ENCODE assay signal across 9 cellular contexts in the genomic region with DNA sequence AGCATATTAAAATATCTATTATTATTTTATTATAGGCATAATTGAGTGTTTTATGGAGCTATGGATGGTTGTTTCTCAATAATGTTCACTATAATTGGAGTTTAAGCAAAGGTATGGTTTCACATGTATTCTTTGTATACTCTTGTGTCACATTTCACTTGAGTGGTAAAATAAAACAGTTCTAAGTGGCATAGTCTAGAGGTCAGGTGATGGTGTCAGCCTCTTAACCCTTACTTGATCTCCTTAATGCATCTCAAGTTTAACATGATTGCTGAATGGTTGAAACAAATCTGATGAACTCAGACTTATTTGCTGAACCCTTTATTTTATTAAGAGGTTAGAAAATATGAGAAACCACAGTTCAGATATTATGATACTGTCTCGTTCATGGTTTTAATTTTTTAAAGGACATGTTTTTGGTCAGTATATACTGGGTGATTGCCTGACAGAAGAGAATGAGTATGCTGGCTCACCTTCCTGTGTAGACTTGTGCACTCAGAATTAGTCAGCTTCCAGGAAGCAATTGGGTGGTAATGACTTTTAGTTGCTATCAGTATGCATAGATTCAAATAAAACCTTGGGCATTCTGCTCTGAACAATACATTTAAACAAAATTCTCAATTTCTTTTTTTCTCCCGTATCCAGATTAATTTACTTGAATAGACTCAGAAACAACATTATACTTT. TPM values are rescaled to one million over a fixed set of nuclear protein-coding genes. Genes with fewer than 3 reads are reported as not detected.
A peak's percentile ranks its signal among the peaks of the same experiment; 100 is the strongest.
DNase-seq lines count a peak whose midpoint lies in the region; ATAC-seq and TF ChIP-seq lines count a peak whose summit lies in the region.
"Had no signal": no experiment of that assay in that cellular context is flagged by ENCODE, and none has a peak within 500 bp of the region (broad histone marks: within the 10 kb centered on the region; RNA-seq: fewer than 3 reads in every experiment).

No MANE protein-coding gene starts in this region.

- H3K9me3 ChIP-seq in ascending aorta = no peaks in the 10 kb centered on the region
- H3K9me3 ChIP-seq in muscle layer of duodenum (ENCODE audit: control insufficient read depth in 1 of 2, low read length in 2 of 2) = no peaks in the 10 kb centered on the region

- intact Hi-C loops in ascending aorta (cut with DNase I) (no loop called here), lower leg skin (cut with DNase I; ENCODE audit: low total_unique reads) (no loop called here)

- peaks cover 0 to 9% of the 10 kb centered on the region in 2 donors for H3K4me1 ChIP-seq in ascending aorta
- H3K4me1 ChIP-seq in muscle layer of duodenum (ENCODE audit: control insufficient read depth in 1 of 2, insufficient read depth in 2 of 2, low read length in 2 of 2) = peaks cover 0 to 3% of the 10 kb centered on the region in 2 donors

- DNase-seq in DMS79 (lab: John Stamatoyannopoulos, UW) = peak; percentile 95
- no peak for DNase-seq in ascending aorta (ENCODE audit: low spot score in 2 of 2)
- no peak for DNase-seq in stimulated activated CD4-positive, alpha-beta T cell treated with anti-CD3 and anti-CD28 coated beads, Interleukin-2, amount 100 ng/mL, for 24 hours
- DNase-seq in lower leg skin (ENCODE audit: low spot score in 2 of 2) = no peak
- no peak for DNase-seq in caudate nucleus (lab: John Stamatoyannopoulos, UW)
- DNase-seq: nucleus accumbens had no signal

- H3K36me3 ChIP-seq in ascending aorta (no peaks in the 10 kb centered on the region), muscle layer of duodenum (ENCODE audit: control insufficient read depth in 1 of 2, insufficient read depth in 2 of 2, low read length in 2 of 2) (no peaks in the 10 kb centered on the region)

- H3K27ac ChIP-seq in ascending aorta (peak overlapping the region; percentile 44 to 56), muscle layer of duodenum (ENCODE audit: low read length) (peak overlapping the region; percentile 11), caudate nucleus (ENCODE audit: low read depth, low read length) (no peak overlapping the region)

- WGBS in lower leg skin, 2 donors = 38 to 45% methylated on average over 2 of the region's 2 CpGs

- H3K27me3 ChIP-seq in ascending aorta (no peaks in the 10 kb centered on the region), muscle layer of duodenum (ENCODE audit: low read depth, low read length) (no peaks in the 10 kb centered on the region)

- no peak for TF ChIP-seq POLR2A in lower leg skin (IDR thresholded peaks at IDR 0.05)

- ATAC-seq in HG02798 (IDR thresholded peaks at IDR 0.05; ENCODE audit: poor library complexity, unreplicated experiment) = peak; percentile 45
- ATAC-seq in GM21737 (IDR thresholded peaks at IDR 0.05; ENCODE audit: unreplicated experiment) = no peak

- H3K4me3 ChIP-seq in ascending aorta (no peak overlapping the region), muscle layer of duodenum (ENCODE audit: low read depth in 1 of 2, low read length in 2 of 2) (no peak overlapping the region), lower leg skin (ENCODE audit: low read depth, poor library complexity, severe bottlenecking) (no peak overlapping the region)

- TF ChIP-seq CTCF in ascending aorta (IDR thresholded peaks at IDR 0.05) = no peak
- TF ChIP-seq CTCF in lower leg skin (IDR thresholded peaks at IDR 0.05) = no peak

RNA-seq across cellular contexts. Expression of a gene that starts 51.6 kb away (rescaled TPM):
- total RNA-seq in ascending aorta (12.6 TPM), lower leg skin (10 to 100 TPM; 35.2 to 52.4 (median 37.0) TPM)
